22 cellular contexts compared by ENCODE assay signal in the genomic region with DNA sequence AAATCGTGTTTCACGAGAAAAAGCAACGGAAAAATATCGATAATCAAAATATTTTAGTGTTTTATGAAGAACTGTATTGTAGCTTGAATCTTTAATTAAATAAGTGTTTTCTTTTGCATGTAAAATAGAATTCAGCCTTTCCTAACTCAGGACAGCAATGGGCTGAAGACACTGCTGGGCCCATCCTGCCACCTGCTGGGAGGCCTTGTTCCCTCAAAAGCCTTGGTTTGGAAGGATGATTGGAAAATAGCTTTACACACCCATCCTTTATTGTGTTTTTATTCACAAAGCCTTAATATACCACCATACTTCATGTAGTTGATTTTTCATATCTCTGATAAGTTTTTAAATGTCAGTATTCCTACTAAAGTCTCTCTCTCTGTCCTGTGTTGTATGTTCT. TPM values are rescaled to one million over a fixed set of nuclear protein-coding genes. Genes with fewer than 3 reads are reported as not detected.
"Had no signal": no experiment of that assay in that cellular context is flagged by ENCODE, and none has a peak within 500 bp of the region (broad histone marks: within the 10 kb centered on the region; RNA-seq: fewer than 3 reads in every experiment).

No MANE protein-coding gene starts in this region.

RNA-seq across cellular contexts. Expression of a gene that starts 43.5 kb away (rescaled TPM):
- total RNA-seq: chondrocyte; colonic mucosa; endodermal cell; esophagus mucosa; heart right ventricle; kidney epithelial cell; left cardiac atrium; liver; lung; mononuclear cell; natural killer cell treated with Interleukin-12 subunit alpha and Interleukin-12 subunit beta and Interleukin-15 and Interleukin-18, amount 100 ng/mL, for 72 hours; neural crest cell; omental fat pad; pancreas; posterior vena cava; sciatic nerve; smooth muscle cell; stomach; subcutaneous adipose tissue; temporal lobe; thyroid gland; urinary bladder had no signal
- polyA plus RNA-seq: heart right ventricle, liver, lung, pancreas, smooth muscle cell, stomach, urinary bladder had no signal
